In the genomic region with DNA sequence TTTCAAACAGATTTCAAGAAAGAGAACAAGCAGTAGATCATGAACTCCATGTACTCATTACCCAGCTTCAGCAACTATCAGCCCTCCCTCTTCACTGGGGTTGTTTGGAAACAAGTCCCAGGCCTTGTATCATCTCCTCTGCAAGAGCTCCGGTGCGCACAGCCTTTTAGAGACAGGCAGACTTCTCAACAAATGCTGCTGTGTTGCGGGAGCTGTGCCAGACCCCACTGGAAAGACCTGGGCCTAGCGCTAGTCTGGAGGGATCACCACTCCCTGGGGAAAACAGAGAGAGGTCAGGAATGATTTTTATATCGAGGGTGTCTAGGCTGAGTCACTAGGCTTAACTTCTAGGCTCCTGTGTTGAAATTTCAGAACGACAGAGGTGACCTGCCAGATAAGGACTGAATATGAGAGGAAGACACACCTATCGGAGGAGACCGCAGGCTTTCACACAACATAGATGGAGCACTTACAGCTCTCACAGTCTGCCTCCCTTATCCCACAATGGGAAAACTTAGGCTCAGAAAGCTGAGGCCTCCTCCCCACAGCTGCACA, we compare ENCODE assay signal across 21 cellular contexts.
DNase-seq lines count a peak whose midpoint lies in the region; ATAC-seq and TF ChIP-seq lines count a peak whose summit lies in the region.
"Had no signal": no experiment of that assay in that cellular context is flagged by ENCODE, and none has a peak within 500 bp of the region (broad histone marks: within the 10 kb centered on the region; RNA-seq: fewer than 3 reads in every experiment).

No MANE protein-coding gene starts in this region.

- no peaks in the 10 kb centered on the region for H3K9me3 Mint-ChIP-seq in neural progenitor cell
- no peaks in the 10 kb centered on the region for H3K9me3 Mint-ChIP-seq in stimulated activated memory B cell treated with anti-CD40 and anti-IgM and Interleukin-4, amounts not matched to agents 10 μg/mL and 1 μg/mL and 100 μg/mL, for 72 hours
- H3K9me3 Mint-ChIP-seq: CD4-positive, alpha-beta memory T cell had no signal

- no peak for TF ChIP-seq CTCF in choroid plexus epithelial cell (conservative IDR thresholded peaks at IDR 0.05; ENCODE audit: low read depth, low read length)
- no peak for TF ChIP-seq CTCF in neural progenitor cell (IDR thresholded peaks at IDR 0.05)
- TF ChIP-seq CTCF in breast epithelium (IDR thresholded peaks at IDR 0.05): no peak

- no peak for ATAC-seq in stimulated activated memory B cell treated with anti-CD40 and anti-IgM and Interleukin-4, amounts not matched to agents 10 μg/mL and 1 μg/mL and 100 μg/mL, for 72 hours
- no peak for ATAC-seq in HG02938 (IDR thresholded peaks at IDR 0.05; ENCODE audit: unreplicated experiment)

- no peaks in the 10 kb centered on the region for H3K9me3 ChIP-seq in SK-N-MC (ENCODE audit: low read depth, low read length)
- H3K9me3 ChIP-seq in neural progenitor cell (ENCODE audit: low read depth): no peaks in the 10 kb centered on the region
- no peaks in the 10 kb centered on the region for H3K9me3 ChIP-seq in breast epithelium
- H3K9me3 ChIP-seq: MG63 had no signal

- H4K20me1 ChIP-seq in neural progenitor cell (ENCODE audit: low read depth): no peaks in the 10 kb centered on the region

- no peak overlapping the region for H2AFZ ChIP-seq in neural progenitor cell (replicated peaks)

- DNase-seq in SK-N-MC (ENCODE audit: low read depth, low spot score) (no peak), choroid plexus epithelial cell (ENCODE audit: low read depth) (peak; percentile 66), neural progenitor cell (ENCODE audit: low spot score) (peak; percentile 16), C1 segment of cervical spinal cord (lab: John Stamatoyannopoulos, UW) (no peak), breast epithelium (ENCODE audit: low spot score in 2 of 2) (no peak)
- DNase-seq: ACHN; CD4-positive, alpha-beta memory T cell; DMS79 treated with DMSO at 0.1 percent for 48 hours; GDM1; H7; MG63; NCI-H1105; NCI-H1694 treated with DMSO at 0.1 percent for 48 hours; NCI-H2171; NCI-H446 treated with DMSO at 0.1 percent for 48 hours; NCI-H82; SHP77 had no signal

- H3K9ac ChIP-seq in SK-N-MC (ENCODE audit: insufficient read length) (no peak overlapping the region), neural progenitor cell (no peak overlapping the region)

- intact Hi-C loops in breast epithelium (cut with DNase I; ENCODE audit: low total_unique reads): no loop called here

- H3K36me3 ChIP-seq in SK-N-MC (ENCODE audit: insufficient read depth, low read length): no peaks in the 10 kb centered on the region
- H3K36me3 ChIP-seq in neural progenitor cell: no peaks in the 10 kb centered on the region
- H3K36me3 ChIP-seq in breast epithelium: no peaks in the 10 kb centered on the region

- no peaks in the 10 kb centered on the region for H3K27me3 ChIP-seq in neural progenitor cell
- no peaks in the 10 kb centered on the region for H3K27me3 ChIP-seq in breast epithelium
- H3K27me3 ChIP-seq: MG63 had no signal

- no peaks in the 10 kb centered on the region for H3K79me2 ChIP-seq in neural progenitor cell (ENCODE audit: low read depth)

- peaks cover 19% of the 10 kb centered on the region for H3K4me1 ChIP-seq in neural progenitor cell
- no peaks in the 10 kb centered on the region for H3K4me1 ChIP-seq in breast epithelium

- H3K36me3 Mint-ChIP-seq in neural progenitor cell: peaks cover 31% of the 10 kb centered on the region
- H3K36me3 Mint-ChIP-seq in stimulated activated memory B cell treated with anti-CD40 and anti-IgM and Interleukin-4, amounts not matched to agents 10 μg/mL and 1 μg/mL and 100 μg/mL, for 72 hours: no peaks in the 10 kb centered on the region
- H3K36me3 Mint-ChIP-seq: CD4-positive, alpha-beta memory T cell had no signal

- H3K4me3 Mint-ChIP-seq in neural progenitor cell: no peak overlapping the region
- H3K4me3 Mint-ChIP-seq in stimulated activated memory B cell treated with anti-CD40 and anti-IgM and Interleukin-4, amounts not matched to agents 10 μg/mL and 1 μg/mL and 100 μg/mL, for 72 hours: no peak overlapping the region
- H3K4me3 Mint-ChIP-seq: B cell; CD4-positive, alpha-beta memory T cell had no signal

- H3K4me1 Mint-ChIP-seq in neural progenitor cell: peaks cover 42% of the 10 kb centered on the region
- H3K4me1 Mint-ChIP-seq in stimulated activated memory B cell treated with anti-CD40 and anti-IgM and Interleukin-4, amounts not matched to agents 10 μg/mL and 1 μg/mL and 100 μg/mL, for 72 hours: no peaks in the 10 kb centered on the region
- H3K4me1 Mint-ChIP-seq: B cell; CD4-positive, alpha-beta memory T cell had no signal

- no peak for TF ChIP-seq POLR2A in breast epithelium (IDR thresholded peaks at IDR 0.05)

- H3F3A ChIP-seq in neural progenitor cell (ENCODE audit: low read depth): peaks cover 16% of the 10 kb centered on the region

- no peak overlapping the region for H3K4me3 ChIP-seq in SK-N-MC
- H3K4me3 ChIP-seq in choroid plexus epithelial cell (ENCODE audit: low read depth, low read length): no peak overlapping the region
- no peak overlapping the region for H3K4me3 ChIP-seq in neural progenitor cell
- H3K4me3 ChIP-seq in breast epithelium: no peak overlapping the region
- H3K4me3 ChIP-seq: MG63 had no signal

- H3K27ac ChIP-seq in SK-N-MC (0 out of 2 replicates have a peak overlapping the region, but pooled peaks have one; percentile 5), neural progenitor cell (peak overlapping the region; percentile 71), temporal lobe (ENCODE audit: low read depth, low read length) (peak overlapping the region; percentile 3), breast epithelium (no peak overlapping the region)

- H3K27me3 Mint-ChIP-seq in neural progenitor cell (ENCODE audit: insufficient read depth, low read depth): no peaks in the 10 kb centered on the region
- peaks cover 39% of the 10 kb centered on the region for H3K27me3 Mint-ChIP-seq in stimulated activated memory B cell treated with anti-CD40 and anti-IgM and Interleukin-4, amounts not matched to agents 10 μg/mL and 1 μg/mL and 100 μg/mL, for 72 hours

- peak overlapping the region; percentile 14 for H3K4me2 ChIP-seq in neural progenitor cell

- peak overlapping the region; percentile 88 for H3K27ac Mint-ChIP-seq in neural progenitor cell
- no peak overlapping the region for H3K27ac Mint-ChIP-seq in stimulated activated memory B cell treated with anti-CD40 and anti-IgM and Interleukin-4, amounts not matched to agents 10 μg/mL and 1 μg/mL and 100 μg/mL, for 72 hours
- H3K27ac Mint-ChIP-seq: B cell; CD4-positive, alpha-beta memory T cell had no signal

Comparison
In these comparisons a context has a peak if more than half of its experiments do, and no peak if none do; other contexts are left out.
1. DNase-seq: peak in choroid plexus epithelial cell (single experiment) and neural progenitor cell (single experiment); none in SK-N-MC (single experiment), C1 segment of cervical spinal cord (0 of 14) and breast epithelium (0 of 2).
2. H3K27ac ChIP-seq: peak in SK-N-MC (single experiment), neural progenitor cell (single experiment) and temporal lobe (single experiment); none in breast epithelium (0 of 2).